Comparison of ENCODE assay signal across 21 cellular contexts in the genomic region with DNA sequence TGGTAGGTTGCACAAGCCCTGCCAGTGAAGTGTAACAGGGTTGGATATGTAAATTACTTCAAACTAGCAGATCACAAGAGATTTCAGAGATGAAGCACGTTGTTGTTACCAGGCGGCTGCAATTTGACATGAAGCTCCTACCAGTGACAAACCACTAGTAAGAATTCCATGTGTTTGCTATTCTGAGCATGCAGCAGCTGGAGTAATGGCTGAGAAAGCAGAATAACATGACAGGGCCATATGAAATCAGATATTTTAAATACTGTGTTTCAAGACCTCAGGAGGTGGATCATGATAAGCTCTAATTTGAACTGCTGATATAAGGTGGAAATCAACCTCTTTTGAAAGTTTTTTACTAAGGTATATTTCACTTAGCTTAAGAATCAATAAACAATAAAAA. TPM values are rescaled to one million over a fixed set of nuclear protein-coding genes. Genes with fewer than 3 reads are reported as not detected.
"Had no signal": no experiment of that assay in that cellular context is flagged by ENCODE, and none has a peak within 500 bp of the region (broad histone marks: within the 10 kb centered on the region; RNA-seq: fewer than 3 reads in every experiment).

No MANE protein-coding gene starts in this region.

- H3K27me3 ChIP-seq: transverse colon had no signal

- ATAC-seq: activated CD8-positive, alpha-beta memory T cell treated with anti-CD3 and anti-CD28 coated beads, Interleukin-2, amount 10 ng/mL, durations not matched to agents 7 days and 5 days; activated T-helper 17 cell treated with anti-CD3 and anti-CD28 coated beads, Interleukin-2, amount 50 U/mL, for 72 hours; left lobe of liver; stimulated activated naive CD8-positive, alpha-beta T cell treated with anti-CD3 and anti-CD28 coated beads, Interleukin-15, Interleukin-2, amounts not matched to agents 100 U/mL and 50 U/mL, for 24 hours; T-cell had no signal

- H2AFZ ChIP-seq: parathyroid adenoma had no signal

- H3K9me3 ChIP-seq: transverse colon had no signal

- DNase-seq: activated B cell treated with CpG ODN at 0.5 μM for 24 hours; activated CD4-positive, alpha-beta memory T cell treated with anti-CD3 and anti-CD28 coated beads for 36 hours; activated CD4-positive, alpha-beta T cell treated with anti-CD3 and anti-CD28 coated beads for 4 hours; activated CD8-positive, alpha-beta memory T cell treated with anti-CD3 and anti-CD28 coated beads, Interleukin-2, amount 10 ng/mL, durations not matched to agents 7 days and 5 days; activated naive CD4-positive, alpha-beta T cell; activated naive CD8-positive, alpha-beta T cell treated with anti-CD3 and anti-CD28 coated beads for 36 hours; amygdala; endodermal cell; foreskin fibroblast; hippocampal formation; islet precursor cell; naive B cell; stimulated activated CD4-positive, alpha-beta T cell treated with anti-CD3 and anti-CD28 coated beads, Interleukin-2, amount 100 ng/mL, for 24 hours; stimulated activated naive CD8-positive, alpha-beta T cell treated with anti-CD3 and anti-CD28 coated beads, Interleukin-15, Interleukin-2, amounts not matched to agents 100 U/mL and 50 U/mL, for 24 hours; T-cell; transverse colon had no signal

- H3K4me3 ChIP-seq: lung, transverse colon had no signal

- H3K27ac ChIP-seq: epithelial cell of prostate, parathyroid adenoma, transverse colon had no signal

- H3K36me3 ChIP-seq: transverse colon had no signal

- H3K9ac ChIP-seq: parathyroid adenoma had no signal

- H3K79me2 ChIP-seq: parathyroid adenoma had no signal

RNA-seq across cellular contexts. Expression of a gene that starts 11.5 kb away (rescaled TPM):
- total RNA-seq: activated CD4-positive, alpha-beta memory T cell treated with anti-CD3 and anti-CD28 coated beads for 36 hours; activated CD8-positive, alpha-beta memory T cell treated with anti-CD3 and anti-CD28 coated beads, Interleukin-2, amount 10 ng/mL, durations not matched to agents 7 days and 5 days; activated naive CD8-positive, alpha-beta T cell treated with anti-CD3 and anti-CD28 coated beads for 36 hours; activated T-helper 17 cell treated with anti-CD3 and anti-CD28 coated beads, Interleukin-2, amount 50 U/mL, for 72 hours had no signal
